ENCODE assay signal across 10 cellular contexts in the genomic region with DNA sequence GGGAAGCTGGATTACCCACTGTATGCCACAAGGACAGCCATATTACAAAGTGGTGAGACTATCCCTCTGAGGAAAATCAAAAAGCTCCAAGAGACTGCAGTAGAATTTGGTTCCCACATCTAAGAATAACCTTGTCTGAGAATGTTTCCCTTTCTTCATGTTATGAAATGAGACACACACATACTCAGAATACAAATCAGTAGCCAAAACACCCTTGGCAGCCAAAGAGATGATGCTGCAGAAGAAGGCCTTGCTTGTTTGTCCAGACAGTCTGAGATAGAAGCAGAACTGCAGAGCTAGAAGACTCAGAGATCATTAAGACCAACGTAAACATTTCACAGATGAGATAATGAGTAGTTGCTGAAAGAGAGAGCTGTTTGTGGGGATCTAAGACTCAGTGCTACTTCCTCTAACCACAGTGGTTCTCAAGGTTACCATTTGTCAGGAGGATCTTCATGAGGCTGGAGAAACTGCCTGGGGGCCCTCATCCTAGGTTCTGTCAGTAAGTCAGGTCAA. TPM values are rescaled to one million over a fixed set of nuclear protein-coding genes. Genes with fewer than 3 reads are reported as not detected.
DNase-seq lines count a peak whose midpoint lies in the region; ATAC-seq, FAIRE-seq and TF ChIP-seq lines count a peak whose summit lies in the region.
"Had no signal": no experiment of that assay in that cellular context is flagged by ENCODE, and none has a peak within 500 bp of the region (broad histone marks: within the 10 kb centered on the region; RNA-seq: fewer than 3 reads in every experiment).

No MANE protein-coding gene starts in this region.

- H3K9me2 ChIP-seq in Karpas-422 (replicated peaks; ENCODE audit: insufficient read depth, low read length), result no peaks in the 10 kb centered on the region

- TF ChIP-seq CTCF in right lobe of liver (IDR thresholded peaks at IDR 0.05) (no peak), HepG2 (CRISPR knock-in tag; IDR thresholded peaks at IDR 0.05) (no peak)

- POLR2A ChIA-PET in HepG2 (lab: Yijun Ruan, JAX), result no interaction called here

- no peak overlapping the region for H2BK120ac ChIP-seq in mesenchymal stem cell (ENCODE audit: low read depth, low read length)

- DNase-seq in right lobe of liver (no peak), HepG2 (ENCODE audit: low spot score) (no peak), astrocyte of the hippocampus (ENCODE audit: low read depth, low spot score) (peak; percentile 55), mesenchymal stem cell (peak; percentile 85), Karpas-422 (no peak), DMS 273 (lab: John Stamatoyannopoulos, UW; ENCODE audit: unreplicated experiment) (no peak)
- no peak for DNase-seq in stimulated activated CD4-positive, alpha-beta T cell treated with anti-CD3 and anti-CD28 coated beads, Interleukin-1b, Interleukin-23, amount 100 ng/mL, for 48 hours
- DNase-seq: BE2C, SJCRH30 had no signal

- no peaks in the 10 kb centered on the region for H3K4me1 ChIP-seq in right lobe of liver
- H3K4me1 ChIP-seq in HepG2 (ENCODE audit: insufficient read depth, low read length), result peaks cover 26% of the 10 kb centered on the region
- no peaks in the 10 kb centered on the region for H3K4me1 ChIP-seq in mesenchymal stem cell (ENCODE audit: control insufficient read depth, insufficient read depth, low read depth, low read length)
- no peaks in the 10 kb centered on the region for H3K4me1 ChIP-seq in Karpas-422 (ENCODE audit: low read length)
- H3K4me1 ChIP-seq: SJCRH30 had no signal

- H4K8ac ChIP-seq in mesenchymal stem cell (ENCODE audit: low read length), result no peak overlapping the region

- WGBS in right lobe of liver (ENCODE audit: insufficient coverage, low coverage, low lambda C conversion rate, missing lambda C conversion rate), result 60% methylated on average over 1 of the region's 1 CpG
- 87% methylated on average over 1 of the region's 1 CpG for WGBS in HepG2 (ENCODE audit: low lambda C conversion rate)
- WGBS in mesenchymal stem cell, result 20% methylated on average over 1 of the region's 1 CpG

- no TSS peak for BruUV-seq in HepG2 (replicated peaks; lab: Mats Ljungman, UMichigan)

- no peak overlapping the region for H2AK5ac ChIP-seq in mesenchymal stem cell (ENCODE audit: low read length, severe bottlenecking)

- no peak overlapping the region for H3K4me3 ChIP-seq in right lobe of liver
- H3K4me3 ChIP-seq in HepG2 (replicated peaks in 1 of 3; ENCODE audit: insufficient read depth in 1 of 3, low read depth in 2 of 3, low read length in 3 of 3), result no peak overlapping the region
- H3K4me3 ChIP-seq in mesenchymal stem cell (ENCODE audit: insufficient read depth in 1 of 2, low read depth in 1 of 2, low read length in 2 of 2), result no peak overlapping the region
- no peak overlapping the region for H3K4me3 ChIP-seq in Karpas-422 (ENCODE audit: low read length)
- H3K4me3 ChIP-seq: SJCRH30 had no signal

- no peak overlapping the region for H2AFZ ChIP-seq in HepG2 (ENCODE audit: low read length)
- H2AFZ ChIP-seq in mesenchymal stem cell (ENCODE audit: low read depth, low read length), result no peak overlapping the region
- H2AFZ ChIP-seq in Karpas-422 (ENCODE audit: low read length), result no peak overlapping the region

- ATAC-seq in right lobe of liver (peak in 3 of 4 donors; percentile 28 to 46 (median 43)), HepG2 (no peak), GM21529 (IDR thresholded peaks at IDR 0.05; ENCODE audit: unreplicated experiment) (no peak)

- no peaks in the 10 kb centered on the region for H4K20me1 ChIP-seq in HepG2 (ENCODE audit: insufficient read depth, low read length)
- H4K20me1 ChIP-seq in Karpas-422 (ENCODE audit: insufficient read depth, low read depth, low read length), result no peaks in the 10 kb centered on the region

- intact Hi-C loops in right lobe of liver (cut with DNase I) (no loop called here), HepG2 (cut with micrococcal nuclease; ENCODE audit: unreplicated experiment) (loop anchor here (5.0 kb wide), 1 partner anchor 517 kb away; no protein-coding TSS in a partner anchor)

- in situ Hi-C loops in HepG2 (cut with HindIII; ENCODE audit: extremely low pct_ligation_motif_present, low pct_unique_long_range_greater_than_20kb), result no loop called here

- H3K9me3 ChIP-seq in right lobe of liver (no peaks in the 10 kb centered on the region), HepG2 (ENCODE audit: low read length) (no peaks in the 10 kb centered on the region), mesenchymal stem cell (ENCODE audit: control insufficient read depth, low read length) (no peaks in the 10 kb centered on the region), Karpas-422 (ENCODE audit: low read length) (no peaks in the 10 kb centered on the region)
- H3K9me3 ChIP-seq: BE2C, SJCRH30 had no signal

- H3K9ac ChIP-seq in HepG2 (ENCODE audit: insufficient read depth, low read depth, low read length) (no peak overlapping the region), mesenchymal stem cell (ENCODE audit: low read length) (peak overlapping the region; percentile 11), Karpas-422 (ENCODE audit: low read length) (no peak overlapping the region)

- peaks cover 4% of the 10 kb centered on the region for H3K79me1 ChIP-seq in mesenchymal stem cell (replicated peaks; ENCODE audit: low read length, poor library complexity, severe bottlenecking)

- no peak for TF ChIP-seq POLR2A in right lobe of liver (IDR thresholded peaks at IDR 0.05)
- no peak for TF ChIP-seq POLR2A in HepG2 (IDR thresholded peaks at IDR 0.05; ENCODE audit: insufficient read depth in 1 of 2, low read depth in 2 of 2, low read length in 2 of 2)

- no peak overlapping the region for H2BK5ac ChIP-seq in mesenchymal stem cell (ENCODE audit: low read depth, low read length, poor library complexity, severe bottlenecking)

- no peak for TF ChIP-seq RAD21 in HepG2 (CRISPR knock-in tag; IDR thresholded peaks at IDR 0.05)

- no peaks in the 10 kb centered on the region for H3K79me2 ChIP-seq in HepG2 (ENCODE audit: insufficient read depth, low read length)
- H3K79me2 ChIP-seq in Karpas-422 (ENCODE audit: low read length), result no peaks in the 10 kb centered on the region

- H3K27me3 ChIP-seq in right lobe of liver (no peaks in the 10 kb centered on the region), HepG2 (ENCODE audit: control insufficient read depth in 1 of 2, insufficient read depth in 2 of 2, low read length in 2 of 2) (no peaks in the 10 kb centered on the region), mesenchymal stem cell (ENCODE audit: control insufficient read depth in 1 of 2, insufficient read depth in 1 of 2, low read length in 2 of 2) (no peaks in the 10 kb centered on the region), Karpas-422 (ENCODE audit: low read length) (no peaks in the 10 kb centered on the region)
- H3K27me3 ChIP-seq: BE2C, SJCRH30 had no signal

- no peak overlapping the region for H4K91ac ChIP-seq in mesenchymal stem cell (ENCODE audit: low read length)

- no peak overlapping the region for H2BK12ac ChIP-seq in mesenchymal stem cell (ENCODE audit: low read length in 2 of 2)

- no peak overlapping the region for H3K4me2 ChIP-seq in HepG2 (ENCODE audit: low read depth, low read length)
- H3K4me2 ChIP-seq in mesenchymal stem cell (ENCODE audit: low read length, poor library complexity, severe bottlenecking), result no peak overlapping the region
- H3K4me2 ChIP-seq in Karpas-422 (ENCODE audit: low read depth, low read length, poor library complexity, severe bottlenecking), result no peak overlapping the region

- no peak overlapping the region for H2BK15ac ChIP-seq in mesenchymal stem cell (ENCODE audit: low read depth, poor library complexity, severe bottlenecking)

- TF ChIP-seq EP300 in HepG2 (IDR thresholded peaks at IDR 0.05; ENCODE audit: low read depth in 2 of 2, low read length in 2 of 2) (no peak), HepG2 (CRISPR knock-in tag; IDR thresholded peaks at IDR 0.05; ENCODE audit: borderline replicate concordance) (no peak)

- no peak for FAIRE-seq in HepG2 (lab: Jason Lieb, UNC)

- H3K27ac ChIP-seq in right lobe of liver (no peak overlapping the region), HepG2 (ENCODE audit: extremely low read length, insufficient read depth, low read length) (no peak overlapping the region), mesenchymal stem cell (ENCODE audit: low read length, poor library complexity, severe bottlenecking) (peak overlapping the region; percentile 15), Karpas-422 (ENCODE audit: low read length) (no peak overlapping the region)
- H3K27ac ChIP-seq: SJCRH30 had no signal

- H3K18ac ChIP-seq in mesenchymal stem cell (ENCODE audit: low read depth in 1 of 2, low read length in 2 of 2), result no peak overlapping the region

- no peak overlapping the region for H3K23ac ChIP-seq in mesenchymal stem cell (ENCODE audit: low read length in 2 of 2)

- CTCF ChIA-PET in HepG2 (lab: Yijun Ruan, JAX; ENCODE audit: low intra/inter-chr PET ratio, low total read pairs), result no interaction called here

- H3K36me3 ChIP-seq in right lobe of liver (peaks cover 0 to 7% (median 0%) of the 10 kb centered on the region in 4 donors), HepG2 (replicated peaks in 1 of 2; ENCODE audit: control insufficient read depth in 1 of 2, insufficient read depth in 2 of 2, low read length in 2 of 2) (peaks cover 5 to 8% of the 10 kb centered on the region in 2 experiments; a peak in 4 of 5 replicates), mesenchymal stem cell (ENCODE audit: control insufficient read depth in 1 of 2, insufficient read depth in 2 of 2, low read depth in 1 of 2, low read length in 2 of 2) (peaks cover 13 to 28% of the 10 kb centered on the region in 2 experiments), Karpas-422 (ENCODE audit: insufficient read depth, low read length) (no peaks in the 10 kb centered on the region)
- H3K36me3 ChIP-seq: SJCRH30 had no signal

- no peak overlapping the region for H3K4ac ChIP-seq in mesenchymal stem cell (ENCODE audit: low read depth in 1 of 2, low read length in 2 of 2)

- no peak overlapping the region for H3K14ac ChIP-seq in mesenchymal stem cell (ENCODE audit: low read length in 2 of 2)

RNA-seq across cellular contexts. Expression of a gene that starts 38.8 kb away (rescaled TPM):
- total RNA-seq in right lobe of liver (1 to 10 TPM in 5 of 6 experiments, under 1 TPM in 1; 0.81 to 5.4 (median 1.6) TPM), HepG2 (2016; rRNA removed; fragmentation: Illumina TruSeq; extraction: Trizol) (1.6 and 4.7 TPM in 2 replicates)
- total RNA-seq in HepG2 (2016; cell fraction: cytosol; rRNA removed; fragmentation: Illumina TruSeq; extraction: Trizol; ENCODE audit: low read depth), result 2.8 and 3.4 TPM in 2 replicates
- 1.8 and 4.7 TPM in 2 replicates for total RNA-seq in HepG2 (2016; cell fraction: insoluble cytoplasmic fraction; rRNA removed; fragmentation: Illumina TruSeq; extraction: Trizol)
- 4.0 and 4.2 TPM in 2 replicates for total RNA-seq in HepG2 (2016; cell fraction: membrane; rRNA removed; fragmentation: Illumina TruSeq; extraction: Trizol)
- total RNA-seq in HepG2 (2016; cell fraction: nucleus; rRNA removed; fragmentation: Illumina TruSeq; extraction: Trizol), result 5.4 TPM in 2 replicates
- polyA plus RNA-seq in HepG2 (2011; rRNA removed), result 2.5 and 3.5 TPM in 2 replicates
- polyA plus RNA-seq in HepG2 (2011; cell fraction: cytosol; rRNA removed), result 2.1 and 3.1 TPM in 2 replicates
- 12.5 and 18.1 TPM in 2 replicates for polyA plus RNA-seq in HepG2 (2011; cell fraction: nucleus; rRNA removed)
- 1.0 and 2.7 TPM in 2 replicates for polyA plus RNA-seq in HepG2 (2012)
- polyA plus RNA-seq in HepG2 (2016; cell fraction: cytosol; fragmentation: Illumina TruSeq; extraction: Trizol; ENCODE audit: low read depth), result 0.36 and 0.55 TPM in 2 replicates
- 1.4 TPM in 2 replicates for polyA plus RNA-seq in HepG2 (2016; cell fraction: insoluble cytoplasmic fraction; fragmentation: Illumina TruSeq; extraction: Trizol; ENCODE audit: low read depth)
- polyA plus RNA-seq in HepG2 (2016; cell fraction: membrane; fragmentation: Illumina TruSeq; extraction: Trizol; ENCODE audit: low read depth), result 0.68 and 0.80 TPM in 2 replicates
- polyA plus RNA-seq in HepG2 (2016; cell fraction: nucleus; fragmentation: Illumina TruSeq; extraction: Trizol; ENCODE audit: insufficient read depth, low read depth), result 14.8 and 15.4 TPM in 2 replicates
- 7.0 and 19.1 TPM in 2 replicates for polyA minus RNA-seq in HepG2 (2011; rRNA and poly(A)+ RNA removed; ENCODE audit: low replicate concordance)
- 1.7 and 2.0 TPM in 2 replicates for polyA minus RNA-seq in HepG2 (2011; cell fraction: cytosol; rRNA and poly(A)+ RNA removed)
- 5.2 and 7.6 TPM in 2 replicates for polyA minus RNA-seq in HepG2 (2011; cell fraction: nucleus; rRNA and poly(A)+ RNA removed)
- polyA plus RNA-seq in mesenchymal stem cell (2013, experiment 1 of 2), result 2.6 TPM
- polyA plus RNA-seq in mesenchymal stem cell (2013, experiment 2 of 2), result 3.0 TPM
- total RNA-seq in Karpas-422 (2014; rRNA removed; shearing (Covaris generic); ENCODE audit: low replicate concordance), result 21.7 and 54.2 TPM in 2 replicates

Comparison
In these comparisons a context has a peak if more than half of its experiments do, and no peak if none do; other contexts are left out.
1. ATAC-seq: peak in right lobe of liver (3 of 4); none in HepG2 (single experiment) and GM21529 (single experiment).
2. DNase-seq: peak in astrocyte of the hippocampus (single experiment) and mesenchymal stem cell (single experiment); none in right lobe of liver (0 of 3), HepG2 (single experiment), Karpas-422 (single experiment), DMS 273 (single experiment) and stimulated activated CD4-positive, alpha-beta T cell treated with anti-CD3 and anti-CD28 coated beads, Interleukin-1b, Interleukin-23, amount 100 ng/mL, for 48 hours (single experiment).